18 cellular contexts compared by ENCODE assay signal in the genomic region with DNA sequence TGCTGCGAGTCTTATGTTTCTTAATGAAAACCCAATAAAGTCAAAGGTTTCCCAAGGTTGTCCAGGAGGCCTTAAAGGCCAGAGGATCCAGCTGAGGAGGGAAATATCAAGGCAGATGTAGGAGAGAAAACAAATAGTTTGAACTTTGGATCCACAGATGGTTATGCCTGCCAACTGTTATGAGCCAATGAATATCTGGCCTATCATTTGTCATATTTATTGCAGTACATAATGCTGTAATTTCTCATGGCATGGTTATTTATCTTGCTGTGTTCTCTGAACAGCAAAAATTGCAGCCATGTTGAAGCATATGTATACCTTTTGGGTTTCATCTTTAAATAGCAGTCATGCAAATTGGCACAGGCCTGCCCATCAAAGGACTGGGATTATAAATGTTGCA. TPM values are rescaled to one million over a fixed set of nuclear protein-coding genes. Genes with fewer than 3 reads are reported as not detected.
DNase-seq lines count a peak whose midpoint lies in the region; ATAC-seq, FAIRE-seq and TF ChIP-seq lines count a peak whose summit lies in the region.
"Had no signal": no experiment of that assay in that cellular context is flagged by ENCODE, and none has a peak within 500 bp of the region (broad histone marks: within the 10 kb centered on the region; RNA-seq: fewer than 3 reads in every experiment).

No MANE protein-coding gene starts in this region.

- in situ Hi-C loops in HepG2 (cut with HindIII; ENCODE audit: extremely low pct_ligation_motif_present, low pct_unique_long_range_greater_than_20kb), result no loop called here

- intact Hi-C loops in HepG2 (cut with micrococcal nuclease; ENCODE audit: unreplicated experiment), result no loop called here
- intact Hi-C loops in right lobe of liver (cut with DNase I), result no loop called here
- intact Hi-C loops in Calu3 (cut with micrococcal nuclease; ENCODE audit: unreplicated experiment), result no loop called here

- H3K27ac ChIP-seq in HepG2 (ENCODE audit: extremely low read length, insufficient read depth, low read length), result no peak overlapping the region
- H3K27ac ChIP-seq in right lobe of liver, result no peak overlapping the region
- H3K27ac ChIP-seq in rectal smooth muscle tissue (ENCODE audit: low read depth, low read length), result peak overlapping the region; percentile 58
- H3K27ac ChIP-seq in Karpas-422 (ENCODE audit: low read length), result no peak overlapping the region
- H3K27ac ChIP-seq: KMS-11, PC-9 had no signal

- no peak overlapping the region for H3K27ac Mint-ChIP-seq in Calu3 (ENCODE audit: unreplicated experiment)
- H3K27ac Mint-ChIP-seq: HFFc6 had no signal

- H3K27me3 ChIP-seq in HepG2 (ENCODE audit: control insufficient read depth in 1 of 2, insufficient read depth in 2 of 2, low read length in 2 of 2) (no peaks in the 10 kb centered on the region), right lobe of liver (no peaks in the 10 kb centered on the region), rectal smooth muscle tissue (ENCODE audit: control insufficient read depth, insufficient read depth, low read length) (no peaks in the 10 kb centered on the region), Karpas-422 (ENCODE audit: low read length) (no peaks in the 10 kb centered on the region)
- H3K27me3 ChIP-seq: MG63 had no signal

- no peaks in the 10 kb centered on the region for H3K9me2 ChIP-seq in Karpas-422 (replicated peaks; ENCODE audit: insufficient read depth, low read length)
- H3K9me2 ChIP-seq: SK-N-SH had no signal

- H3K36me3 Mint-ChIP-seq in Calu3 (ENCODE audit: insufficient read depth, unreplicated experiment), result no peaks in the 10 kb centered on the region

- peaks cover 5% of the 10 kb centered on the region for H3K9me3 Mint-ChIP-seq in Calu3 (ENCODE audit: low read depth, unreplicated experiment)

- no peak overlapping the region for H3K4me2 ChIP-seq in HepG2 (ENCODE audit: low read depth, low read length)
- no peak overlapping the region for H3K4me2 ChIP-seq in Karpas-422 (ENCODE audit: low read depth, low read length, poor library complexity, severe bottlenecking)
- H3K4me2 ChIP-seq: KMS-11, PC-9, SK-N-SH had no signal

- H3K79me2 ChIP-seq in HepG2 (ENCODE audit: insufficient read depth, low read length) (no peaks in the 10 kb centered on the region), Karpas-422 (ENCODE audit: low read length) (no peaks in the 10 kb centered on the region)

- H2AFZ ChIP-seq in HepG2 (ENCODE audit: low read length) (no peak overlapping the region), Karpas-422 (ENCODE audit: low read length) (no peak overlapping the region)
- H2AFZ ChIP-seq: PC-9 had no signal

- H3K9me3 ChIP-seq in HepG2 (ENCODE audit: low read length) (no peaks in the 10 kb centered on the region), right lobe of liver (no peaks in the 10 kb centered on the region), Karpas-422 (ENCODE audit: low read length) (no peaks in the 10 kb centered on the region)
- H3K9me3 ChIP-seq: MG63, SK-N-SH had no signal

- TF ChIP-seq RAD21 in HepG2 (CRISPR knock-in tag; IDR thresholded peaks at IDR 0.05), result no peak

- H3K4me1 ChIP-seq in HepG2 (ENCODE audit: insufficient read depth, low read length) (peaks cover 54% of the 10 kb centered on the region), right lobe of liver (no peaks in the 10 kb centered on the region), rectal smooth muscle tissue (ENCODE audit: control insufficient read depth, insufficient read depth, low read length) (peaks cover 11% of the 10 kb centered on the region), Karpas-422 (ENCODE audit: low read length) (peaks cover 6% of the 10 kb centered on the region)

- no peaks in the 10 kb centered on the region for H3K36me3 ChIP-seq in HepG2 (replicated peaks in 1 of 2; ENCODE audit: control insufficient read depth in 1 of 2, insufficient read depth in 2 of 2, low read length in 2 of 2)
- no peaks in the 10 kb centered on the region for H3K36me3 ChIP-seq in right lobe of liver
- H3K36me3 ChIP-seq in rectal smooth muscle tissue (ENCODE audit: control insufficient read depth, insufficient read depth, low read length), result no peaks in the 10 kb centered on the region
- no peaks in the 10 kb centered on the region for H3K36me3 ChIP-seq in Karpas-422 (ENCODE audit: insufficient read depth, low read length)
- H3K36me3 ChIP-seq: MG63 had no signal

- H3K4me1 Mint-ChIP-seq in Calu3 (ENCODE audit: low read depth, unreplicated experiment), result no peaks in the 10 kb centered on the region

- ATAC-seq in HepG2, result no peak
- ATAC-seq in right lobe of liver, result no peak

- POLR2A ChIA-PET in HepG2 (lab: Yijun Ruan, JAX), result no interaction called here

- no peak for TF ChIP-seq POLR2A in HepG2 (IDR thresholded peaks at IDR 0.05; ENCODE audit: insufficient read depth in 1 of 2, low read depth in 2 of 2, low read length in 2 of 2)
- TF ChIP-seq POLR2A in right lobe of liver (IDR thresholded peaks at IDR 0.05), result no peak

- 67% methylated on average over 1 of the region's 1 CpG for WGBS in HepG2 (ENCODE audit: low lambda C conversion rate)
- 71% methylated on average over 1 of the region's 1 CpG for WGBS in right lobe of liver (ENCODE audit: insufficient coverage, low coverage, low lambda C conversion rate, missing lambda C conversion rate)

- H3K4me3 ChIP-seq in HepG2 (replicated peaks in 1 of 3; ENCODE audit: insufficient read depth in 1 of 3, low read depth in 2 of 3, low read length in 3 of 3), result no peak overlapping the region
- H3K4me3 ChIP-seq in right lobe of liver, result no peak overlapping the region
- H3K4me3 ChIP-seq in rectal smooth muscle tissue (ENCODE audit: low read length), result no peak overlapping the region
- no peak overlapping the region for H3K4me3 ChIP-seq in Karpas-422 (ENCODE audit: low read length)
- H3K4me3 ChIP-seq: MG63, PC-9 had no signal

- H3K27me3 Mint-ChIP-seq in Calu3 (ENCODE audit: unreplicated experiment), result no peaks in the 10 kb centered on the region

- H4K20me1 ChIP-seq in HepG2 (ENCODE audit: insufficient read depth, low read length), result no peaks in the 10 kb centered on the region
- H4K20me1 ChIP-seq in Karpas-422 (ENCODE audit: insufficient read depth, low read depth, low read length), result no peaks in the 10 kb centered on the region

- DNase-seq in HepG2 (ENCODE audit: low spot score) (no peak), right lobe of liver (no peak), fibroblast of peridontal ligament (ENCODE audit: extremely low read depth) (peak; percentile 15), germinal center (ENCODE audit: low spot score) (no peak), Karpas-422 (no peak), Calu3 (no peak)
- DNase-seq: AML-193, GF-D8, GOT3, HFFc6, MG63, NCI-H1092 treated with DMSO at 0.1 percent for 48 hours, NCI-H1930, NCI-H526 treated with DMSO at 0.1 percent for 48 hours, PC-9, SK-N-SH had no signal

- CTCF ChIA-PET in HepG2 (lab: Yijun Ruan, JAX; ENCODE audit: low intra/inter-chr PET ratio, low total read pairs), result no interaction called here
- CTCF ChIA-PET in Calu3 (lab: Charles Lee), result no interaction called here

- H3K9ac ChIP-seq in HepG2 (ENCODE audit: insufficient read depth, low read depth, low read length) (no peak overlapping the region), rectal smooth muscle tissue (ENCODE audit: low read length) (no peak overlapping the region), Karpas-422 (ENCODE audit: low read length) (no peak overlapping the region)
- H3K9ac ChIP-seq: KMS-11, SK-N-SH had no signal

- TF ChIP-seq EP300 in HepG2 (IDR thresholded peaks at IDR 0.05; ENCODE audit: low read depth in 2 of 2, low read length in 2 of 2) (no peak), HepG2 (CRISPR knock-in tag; IDR thresholded peaks at IDR 0.05; ENCODE audit: borderline replicate concordance) (no peak)

- BruUV-seq in HepG2 (replicated peaks; lab: Mats Ljungman, UMichigan), result no TSS peak
- no TSS peak for BruUV-seq in Calu3 (replicated peaks; lab: Mats Ljungman, UMichigan)

- no peak overlapping the region for H3K4me3 Mint-ChIP-seq in Calu3 (ENCODE audit: low read depth, unreplicated experiment)
- H3K4me3 Mint-ChIP-seq: HFFc6 had no signal

- no peak for TF ChIP-seq CTCF in HepG2 (CRISPR knock-in tag; IDR thresholded peaks at IDR 0.05)
- TF ChIP-seq CTCF in right lobe of liver (IDR thresholded peaks at IDR 0.05), result no peak
- TF ChIP-seq CTCF in Calu3 (IDR thresholded peaks at IDR 0.05; ENCODE audit: unreplicated experiment), result no peak

- no peak for FAIRE-seq in HepG2 (lab: Jason Lieb, UNC)

TF ChIP-seq in HepG2, 621 proteins besides CTCF, POLR2A, EP300 and RAD21:
- TF ChIP-seq ZNF749 (CRISPR knock-in tag; IDR thresholded peaks at IDR 0.05; ENCODE audit: borderline replicate concordance), result no peak
- TF ChIP-seq HNF4A (CRISPR knock-in tag; IDR thresholded peaks at IDR 0.05), result peak; percentile 52

RNA-seq across cellular contexts. Expression of a gene that starts 38.2 kb away (rescaled TPM):
- total RNA-seq in HepG2 (2016; rRNA removed; fragmentation: Illumina TruSeq; extraction: Trizol) (7.6 and 11.2 TPM in 2 replicates), right lobe of liver (10 to 100 TPM in 3 of 6 experiments, 1 to 10 TPM in 3; 6.8 to 17.5 (median 9.6) TPM), Calu3 (2022) (not detected in 2 replicates)
- 0.97 and 1.1 TPM in 2 replicates for total RNA-seq in HepG2 (2016; cell fraction: cytosol; rRNA removed; fragmentation: Illumina TruSeq; extraction: Trizol; ENCODE audit: low read depth)
- total RNA-seq in HepG2 (2016; cell fraction: insoluble cytoplasmic fraction; rRNA removed; fragmentation: Illumina TruSeq; extraction: Trizol), result 8.2 and 10.1 TPM in 2 replicates
- total RNA-seq in HepG2 (2016; cell fraction: membrane; rRNA removed; fragmentation: Illumina TruSeq; extraction: Trizol), result 3.2 and 3.5 TPM in 2 replicates
- 5.9 and 6.7 TPM in 2 replicates for total RNA-seq in HepG2 (2016; cell fraction: nucleus; rRNA removed; fragmentation: Illumina TruSeq; extraction: Trizol)
- polyA plus RNA-seq in HepG2 (2011; rRNA removed), result 28.1 and 38.8 TPM in 2 replicates
- polyA plus RNA-seq in HepG2 (2011; cell fraction: cytosol; rRNA removed), result 23.7 and 37.4 TPM in 2 replicates
- polyA plus RNA-seq in HepG2 (2011; cell fraction: nucleus; rRNA removed), result 11.3 and 13.2 TPM in 2 replicates
- 8.9 and 16.7 TPM in 2 replicates for polyA plus RNA-seq in HepG2 (2012)
- 0.40 and 0.45 TPM in 2 replicates for polyA plus RNA-seq in HepG2 (2016; cell fraction: cytosol; fragmentation: Illumina TruSeq; extraction: Trizol; ENCODE audit: low read depth)
- 10.7 and 12.0 TPM in 2 replicates for polyA plus RNA-seq in HepG2 (2016; cell fraction: insoluble cytoplasmic fraction; fragmentation: Illumina TruSeq; extraction: Trizol; ENCODE audit: low read depth)
- polyA plus RNA-seq in HepG2 (2016; cell fraction: membrane; fragmentation: Illumina TruSeq; extraction: Trizol; ENCODE audit: low read depth), result 0.98 and 1.5 TPM in 2 replicates
- 5.7 and 6.3 TPM in 2 replicates for polyA plus RNA-seq in HepG2 (2016; cell fraction: nucleus; fragmentation: Illumina TruSeq; extraction: Trizol; ENCODE audit: insufficient read depth, low read depth)
- 0.35 and 65.9 TPM in 2 replicates for polyA minus RNA-seq in HepG2 (2011; rRNA and poly(A)+ RNA removed; ENCODE audit: low replicate concordance)
- polyA minus RNA-seq in HepG2 (2011; cell fraction: cytosol; rRNA and poly(A)+ RNA removed), result 29.7 and 43.4 TPM in 2 replicates
- 25.8 and 27.7 TPM in 2 replicates for polyA minus RNA-seq in HepG2 (2011; cell fraction: nucleus; rRNA and poly(A)+ RNA removed)
- total RNA-seq in Karpas-422 (2014; rRNA removed; shearing (Covaris generic); ENCODE audit: low replicate concordance), result 2.7 and 3.1 TPM in 2 replicates
